ENCODE assay signal across 21 cellular contexts in the genomic region with DNA sequence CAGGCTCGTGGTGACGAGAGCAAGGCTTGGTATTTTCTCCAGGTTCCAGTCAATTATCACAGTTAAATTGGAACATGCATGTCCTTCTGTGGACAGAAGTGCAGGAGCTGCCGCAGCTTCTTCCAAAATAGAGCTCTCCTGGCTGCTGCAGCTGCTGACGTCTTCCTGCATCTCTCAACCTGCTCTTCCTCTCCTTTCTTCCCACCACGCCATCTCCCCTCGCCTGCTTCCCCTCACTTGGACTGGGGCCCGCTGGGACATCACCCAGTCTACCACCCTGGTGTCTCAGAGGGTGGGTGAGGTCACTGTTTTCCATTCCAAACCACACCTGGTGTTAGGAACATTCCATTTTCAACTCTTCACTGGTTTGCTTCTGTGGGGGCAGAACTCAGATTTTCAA. TPM values are rescaled to one million over a fixed set of nuclear protein-coding genes. Genes with fewer than 3 reads are reported as not detected.
DNase-seq lines count a peak whose midpoint lies in the region; ATAC-seq and TF ChIP-seq lines count a peak whose summit lies in the region.
"Had no signal": no experiment of that assay in that cellular context is flagged by ENCODE, and none has a peak within 500 bp of the region (broad histone marks: within the 10 kb centered on the region; RNA-seq: fewer than 3 reads in every experiment).

No MANE protein-coding gene starts in this region.

- TF ChIP-seq POLR2A in lower leg skin (IDR thresholded peaks at IDR 0.05): no peak

- peak overlapping the region; percentile 27 for H2AFZ ChIP-seq in osteoblast (ENCODE audit: low read length)

- no peak overlapping the region for H3K4me3 ChIP-seq in osteoblast (ENCODE audit: insufficient read depth, low read length)
- no peak overlapping the region for H3K4me3 ChIP-seq in lower leg skin (ENCODE audit: low read depth, poor library complexity, severe bottlenecking)
- H3K4me3 ChIP-seq: testis had no signal

- H3K27ac Mint-ChIP-seq in Calu3 (ENCODE audit: unreplicated experiment): peak overlapping the region; percentile 92
- H3K27ac Mint-ChIP-seq: activated CD4-positive, alpha-beta T cell treated with anti-CD3 and anti-CD28 coated beads, Interleukin-2, amount 10 ng/mL, durations not matched to agents 24 days and 14 days; activated T-cell treated with anti-CD3 and anti-CD28 coated beads, Interleukin-2, amount 50 U/mL, for 72 hours had no signal

- H3K4me3 Mint-ChIP-seq in Calu3 (ENCODE audit: low read depth, unreplicated experiment): peak overlapping the region; percentile 53
- H3K4me3 Mint-ChIP-seq: activated CD4-positive, alpha-beta T cell treated with anti-CD3 and anti-CD28 coated beads, Interleukin-2, amount 10 ng/mL, durations not matched to agents 24 days and 14 days; activated T-cell treated with anti-CD3 and anti-CD28 coated beads, Interleukin-2, amount 50 U/mL, for 72 hours had no signal

- H3K4me2 ChIP-seq in osteoblast (ENCODE audit: insufficient read depth, low read length): peak overlapping the region; percentile 50

- TF ChIP-seq CTCF in Calu3 (IDR thresholded peaks at IDR 0.05; ENCODE audit: unreplicated experiment) (no peak), osteoblast (IDR thresholded peaks at IDR 0.05; ENCODE audit: extremely low read depth, low read depth, low read length) (no peak), lower leg skin (IDR thresholded peaks at IDR 0.05) (no peak)

- H3K9me3 ChIP-seq in osteoblast (ENCODE audit: low read depth, low read length): no peaks in the 10 kb centered on the region
- H3K9me3 ChIP-seq: testis had no signal

- H4K20me1 ChIP-seq in osteoblast (ENCODE audit: insufficient read depth, low read length): no peaks in the 10 kb centered on the region

- H3K79me2 ChIP-seq in osteoblast (ENCODE audit: insufficient read depth, low read length): no peaks in the 10 kb centered on the region

- H3K27ac ChIP-seq in epithelial cell of prostate: peak overlapping the region; percentile 38
- H3K27ac ChIP-seq in osteoblast (ENCODE audit: low read depth, low read length): no peak overlapping the region
- H3K27ac ChIP-seq: testis had no signal

- intact Hi-C loops in Calu3 (cut with micrococcal nuclease; ENCODE audit: unreplicated experiment) (loop anchor here (1.0 to 10.0 kb wide), 2 partner anchors 10 to 237 kb away; a partner anchor contains a TSS), lower leg skin (cut with DNase I; ENCODE audit: low total_unique reads) (no loop called here)

- peaks cover 20% of the 10 kb centered on the region for H3K36me3 Mint-ChIP-seq in Calu3 (ENCODE audit: insufficient read depth, unreplicated experiment)

- peaks cover 2% of the 10 kb centered on the region for H3K9me3 Mint-ChIP-seq in Calu3 (ENCODE audit: low read depth, unreplicated experiment)
- H3K9me3 Mint-ChIP-seq: activated CD4-positive, alpha-beta T cell treated with anti-CD3 and anti-CD28 coated beads, Interleukin-2, amount 10 ng/mL, durations not matched to agents 24 days and 14 days had no signal

- BruUV-seq in Calu3 (replicated peaks; lab: Mats Ljungman, UMichigan): no TSS peak

- no peak for ATAC-seq in HG02588 (IDR thresholded peaks at IDR 0.05; ENCODE audit: unreplicated experiment)
- ATAC-seq: activated T-cell treated with anti-CD3 and anti-CD28 coated beads, Interleukin-2, amount 50 U/mL, for 72 hours; HCT116 had no signal

- H3K36me3 ChIP-seq in osteoblast (ENCODE audit: insufficient read depth, low read length): no peaks in the 10 kb centered on the region

- 13 to 28% methylated on average over 7 of the region's 7 CpGs for WGBS in lower leg skin, 2 donors

- no peaks in the 10 kb centered on the region for H3K27me3 Mint-ChIP-seq in Calu3 (ENCODE audit: unreplicated experiment)

- CTCF ChIA-PET in Calu3 (lab: Charles Lee): interaction anchor here (0.5 to 3.7 kb wide), 11 partner anchors 8 to 211 kb away, joined by 3 to 17 read pairs (median 3); no protein-coding TSS in a partner anchor

- H3K27me3 ChIP-seq in osteoblast (ENCODE audit: insufficient read depth, low read length): peaks cover 16% of the 10 kb centered on the region
- H3K27me3 ChIP-seq: testis had no signal

- H3K4me1 ChIP-seq in osteoblast (ENCODE audit: insufficient read depth, low read length): peaks cover 6% of the 10 kb centered on the region

- DNase-seq in Calu3 (peak; percentile 54), NCI-H69 (lab: John Stamatoyannopoulos, UW) (peak; percentile 77), epithelial cell of prostate (ENCODE audit: low read depth, low spot score) (no peak), osteoblast (ENCODE audit: insufficient read length, low spot score, missing footprints) (no peak), lower leg skin (ENCODE audit: low spot score in 2 of 2) (no peak), dermis blood vessel endothelial cell (no peak)
- DNase-seq in activated effector memory CD4-positive, alpha-beta T cell treated with anti-CD3 and anti-CD28 coated beads, Interleukin-2, amount 50 U/mL, for 16 hours: no peak
- DNase-seq: activated T-cell treated with anti-CD3 and anti-CD28 coated beads, Interleukin-2, amount 50 U/mL, for 72 hours; DMS153; NCI-H510A; posterior cingulate gyrus; stimulated activated CD4-positive, alpha-beta T cell treated with anti-CD3 and anti-CD28 coated beads, Interleukin-15, amount 100 ng/mL, for 24 hours; T-helper 9 cell had no signal

- H3K4me1 Mint-ChIP-seq in Calu3 (ENCODE audit: low read depth, unreplicated experiment): peaks cover 44% of the 10 kb centered on the region
- H3K4me1 Mint-ChIP-seq: activated CD4-positive, alpha-beta T cell treated with anti-CD3 and anti-CD28 coated beads, Interleukin-2, amount 10 ng/mL, durations not matched to agents 24 days and 14 days had no signal

RNA-seq across cellular contexts. Expression of a gene that starts 41.4 kb away (rescaled TPM):
- total RNA-seq in Calu3 (2022) (not detected in 2 replicates), osteoblast (not detected in 2 replicates), lower leg skin (not detected), dermis blood vessel endothelial cell (not detected in 2 replicates)
- total RNA-seq: activated CD4-positive, alpha-beta T cell treated with anti-CD3 and anti-CD28 coated beads, Interleukin-2, amount 10 ng/mL, durations not matched to agents 24 days and 14 days; activated T-cell treated with anti-CD3 and anti-CD28 coated beads, Interleukin-2, amount 50 U/mL, for 72 hours; dermis microvascular lymphatic vessel endothelial cell; fibroblast of villous mesenchyme; HT1080; RPMI7951; testis had no signal

Comparison
In these comparisons a context has a peak if more than half of its experiments do, and no peak if none do; other contexts are left out.
1. DNase-seq: peak in Calu3 (single experiment) and NCI-H69 (single experiment); none in epithelial cell of prostate (single experiment), osteoblast (single experiment), lower leg skin (0 of 2), dermis blood vessel endothelial cell (single experiment) and activated effector memory CD4-positive, alpha-beta T cell treated with anti-CD3 and anti-CD28 coated beads, Interleukin-2, amount 50 U/mL, for 16 hours (single experiment).